2 cellular contexts compared by ENCODE assay signal in genomic region chr6:116094041-116094440, GRCh38.
TF ChIP-seq lines count a peak whose summit lies in the region.

No MANE protein-coding gene starts in this region.

TF ChIP-seq in liver, 16 proteins besides CTCF, POLR2A, EP300 and RAD21:
- TF ChIP-seq, protein P1, sequence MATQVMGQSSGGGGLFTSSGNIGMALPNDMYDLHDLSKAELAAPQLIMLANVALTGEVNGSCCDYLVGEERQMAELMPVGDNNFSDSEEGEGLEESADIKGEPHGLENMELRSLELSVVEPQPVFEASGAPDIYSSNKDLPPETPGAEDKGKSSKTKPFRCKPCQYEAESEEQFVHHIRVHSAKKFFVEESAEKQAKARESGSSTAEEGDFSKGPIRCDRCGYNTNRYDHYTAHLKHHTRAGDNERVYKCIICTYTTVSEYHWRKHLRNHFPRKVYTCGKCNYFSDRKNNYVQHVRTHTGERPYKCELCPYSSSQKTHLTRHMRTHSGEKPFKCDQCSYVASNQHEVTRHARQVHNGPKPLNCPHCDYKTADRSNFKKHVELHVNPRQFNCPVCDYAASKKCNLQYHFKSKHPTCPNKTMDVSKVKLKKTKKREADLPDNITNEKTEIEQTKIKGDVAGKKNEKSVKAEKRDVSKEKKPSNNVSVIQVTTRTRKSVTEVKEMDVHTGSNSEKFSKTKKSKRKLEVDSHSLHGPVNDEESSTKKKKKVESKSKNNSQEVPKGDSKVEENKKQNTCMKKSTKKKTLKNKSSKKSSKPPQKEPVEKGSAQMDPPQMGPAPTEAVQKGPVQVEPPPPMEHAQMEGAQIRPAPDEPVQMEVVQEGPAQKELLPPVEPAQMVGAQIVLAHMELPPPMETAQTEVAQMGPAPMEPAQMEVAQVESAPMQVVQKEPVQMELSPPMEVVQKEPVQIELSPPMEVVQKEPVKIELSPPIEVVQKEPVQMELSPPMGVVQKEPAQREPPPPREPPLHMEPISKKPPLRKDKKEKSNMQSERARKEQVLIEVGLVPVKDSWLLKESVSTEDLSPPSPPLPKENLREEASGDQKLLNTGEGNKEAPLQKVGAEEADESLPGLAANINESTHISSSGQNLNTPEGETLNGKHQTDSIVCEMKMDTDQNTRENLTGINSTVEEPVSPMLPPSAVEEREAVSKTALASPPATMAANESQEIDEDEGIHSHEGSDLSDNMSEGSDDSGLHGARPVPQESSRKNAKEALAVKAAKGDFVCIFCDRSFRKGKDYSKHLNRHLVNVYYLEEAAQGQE (IDR thresholded peaks at IDR 0.05) = no peak
- peak; percentile 76 for TF ChIP-seq SP1 (IDR thresholded peaks at IDR 0.05)
- TF ChIP-seq, protein P2, sequence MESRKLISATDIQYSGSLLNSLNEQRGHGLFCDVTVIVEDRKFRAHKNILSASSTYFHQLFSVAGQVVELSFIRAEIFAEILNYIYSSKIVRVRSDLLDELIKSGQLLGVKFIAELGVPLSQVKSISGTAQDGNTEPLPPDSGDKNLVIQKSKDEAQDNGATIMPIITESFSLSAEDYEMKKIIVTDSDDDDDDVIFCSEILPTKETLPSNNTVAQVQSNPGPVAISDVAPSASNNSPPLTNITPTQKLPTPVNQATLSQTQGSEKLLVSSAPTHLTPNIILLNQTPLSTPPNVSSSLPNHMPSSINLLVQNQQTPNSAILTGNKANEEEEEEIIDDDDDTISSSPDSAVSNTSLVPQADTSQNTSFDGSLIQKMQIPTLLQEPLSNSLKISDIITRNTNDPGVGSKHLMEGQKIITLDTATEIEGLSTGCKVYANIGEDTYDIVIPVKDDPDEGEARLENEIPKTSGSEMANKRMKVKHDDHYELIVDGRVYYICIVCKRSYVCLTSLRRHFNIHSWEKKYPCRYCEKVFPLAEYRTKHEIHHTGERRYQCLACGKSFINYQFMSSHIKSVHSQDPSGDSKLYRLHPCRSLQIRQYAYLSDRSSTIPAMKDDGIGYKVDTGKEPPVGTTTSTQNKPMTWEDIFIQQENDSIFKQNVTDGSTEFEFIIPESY (IDR thresholded peaks at IDR 0.05) = no peak
- no peak for TF ChIP-seq GABPA (IDR thresholded peaks at IDR 0.05 in 1 of 2, conservative IDR thresholded peaks at IDR 0.05 in 1 of 2)
- peak; percentile 22 for TF ChIP-seq YY1 (IDR thresholded peaks at IDR 0.05)
- no peak for TF ChIP-seq FOXA2 (IDR thresholded peaks at IDR 0.05)
- TF ChIP-seq RXRA (IDR thresholded peaks at IDR 0.05) = peak; percentile 79 to 80
- no peak for TF ChIP-seq ATF3 (IDR thresholded peaks at IDR 0.05)
- TF ChIP-seq JUND (IDR thresholded peaks at IDR 0.05) = peak in 1 of 2 donors; percentile 37
- TF ChIP-seq HNF4G (IDR thresholded peaks at IDR 0.05) = peak; percentile 76
- no peak for TF ChIP-seq NR2F2 (IDR thresholded peaks at IDR 0.05)
- TF ChIP-seq HNF4A (conservative IDR thresholded peaks at IDR 0.05) = peak; percentile 93 to 95
- TF ChIP-seq MAX (IDR thresholded peaks at IDR 0.05) = peak; percentile 49

TF ChIP-seq in HepG2, 621 proteins besides CTCF, POLR2A, EP300 and RAD21:
- no peak for TF ChIP-seq MIER2 (CRISPR knock-in tag; IDR thresholded peaks at IDR 0.05)
- TF ChIP-seq, protein P3, sequence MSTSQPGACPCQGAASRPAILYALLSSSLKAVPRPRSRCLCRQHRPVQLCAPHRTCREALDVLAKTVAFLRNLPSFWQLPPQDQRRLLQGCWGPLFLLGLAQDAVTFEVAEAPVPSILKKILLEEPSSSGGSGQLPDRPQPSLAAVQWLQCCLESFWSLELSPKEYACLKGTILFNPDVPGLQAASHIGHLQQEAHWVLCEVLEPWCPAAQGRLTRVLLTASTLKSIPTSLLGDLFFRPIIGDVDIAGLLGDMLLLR (CRISPR knock-in tag; IDR thresholded peaks at IDR 0.05) = no peak
- TF ChIP-seq EZH2 (conservative IDR thresholded peaks at IDR 0.05; ENCODE audit: low read depth, low read length) = no peak
- TF ChIP-seq ZNF605 (CRISPR knock-in tag; IDR thresholded peaks at IDR 0.05) = no peak
- TF ChIP-seq ZNF878 (CRISPR knock-in tag; IDR thresholded peaks at IDR 0.05) = no peak
- no peak for TF ChIP-seq YY1 (IDR thresholded peaks at IDR 0.05; ENCODE audit: insufficient read depth, insufficient replicate concordance, low read depth, low read length)
- no peak for TF ChIP-seq FOXO1 (CRISPR knock-in tag; IDR thresholded peaks at IDR 0.05)
- TF ChIP-seq ZBTB3 (CRISPR knock-in tag; IDR thresholded peaks at IDR 0.05; ENCODE audit: borderline replicate concordance, low read depth) = no peak
- no peak for TF ChIP-seq PAF1 (CRISPR knock-in tag; IDR thresholded peaks at IDR 0.05)
- TF ChIP-seq IRF9 (CRISPR knock-in tag; IDR thresholded peaks at IDR 0.05; ENCODE audit: borderline replicate concordance) = no peak
- no peak for TF ChIP-seq E2F1 (CRISPR knock-in tag; IDR thresholded peaks at IDR 0.05)
- no peak for TF ChIP-seq TFDP2 (CRISPR knock-in tag; IDR thresholded peaks at IDR 0.05)
TF ChIP-seq in HepG2: peak in this region for 0.
